Comparison of ENCODE assay signal across 7 cellular contexts in the genomic region with DNA sequence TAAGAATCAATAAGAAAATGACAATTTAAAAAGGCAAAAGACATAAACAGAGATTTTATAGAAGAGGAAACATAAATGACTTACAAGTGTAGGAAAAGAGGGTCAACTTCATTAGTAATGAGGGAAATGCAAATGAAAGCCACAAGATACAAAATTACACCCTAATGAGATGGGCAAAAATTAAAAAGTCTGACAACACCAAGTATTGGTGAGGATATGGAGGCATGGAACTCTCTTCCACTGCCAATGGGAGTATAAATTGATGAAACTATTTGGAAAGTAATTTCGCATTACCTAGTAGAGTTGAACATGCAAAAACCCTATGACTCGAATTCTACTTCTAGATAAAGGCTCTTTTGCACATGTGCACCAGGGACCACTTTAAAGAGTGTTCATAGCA. TPM values are rescaled to one million over a fixed set of nuclear protein-coding genes. Genes with fewer than 3 reads are reported as not detected.
"Had no signal": no experiment of that assay in that cellular context is flagged by ENCODE, and none has a peak within 500 bp of the region (broad histone marks: within the 10 kb centered on the region; RNA-seq: fewer than 3 reads in every experiment).

No MANE protein-coding gene starts in this region.

- FAIRE-seq: HepG2, K562 had no signal

- H3K27ac ChIP-seq: HL-60 had no signal

- DNase-seq: IMR-90, KBM-7, KG1 had no signal

- H3K4me3 ChIP-seq: K562 had no signal

RNA-seq across cellular contexts. Expression of a gene that starts 28.2 kb away (rescaled TPM):
- total RNA-seq: HepG2, HT-29, K562 had no signal
